Comparison of ENCODE assay signal across 16 cellular contexts in the genomic region with DNA sequence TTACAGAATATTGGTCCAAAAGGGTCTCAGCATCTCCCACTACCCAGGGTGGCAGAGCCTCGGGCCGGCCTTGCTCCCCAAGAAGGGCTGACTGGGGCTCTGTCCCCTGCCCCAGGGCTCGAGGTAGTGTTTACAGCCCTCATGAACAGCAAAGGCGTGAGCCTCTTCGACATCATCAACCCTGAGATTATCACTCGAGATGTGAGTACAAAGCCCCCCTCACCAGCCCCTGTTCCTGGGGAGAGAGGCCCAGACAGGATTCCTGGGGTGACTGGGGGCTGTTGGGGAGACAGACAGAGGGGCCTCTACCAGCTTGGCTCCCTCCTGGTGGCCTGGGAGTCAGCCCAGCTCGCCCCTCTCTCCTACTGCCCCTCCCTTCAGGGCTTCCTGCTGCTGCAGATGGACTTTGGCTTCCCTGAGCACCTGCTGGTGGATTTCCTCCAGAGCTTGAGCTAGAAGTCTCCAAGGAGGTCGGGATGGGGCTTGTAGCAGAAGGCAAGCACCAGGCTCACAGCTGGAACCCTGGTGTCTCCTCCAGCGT. TPM values are rescaled to one million over a fixed set of nuclear protein-coding genes. Genes with fewer than 3 reads are reported as not detected.
DNase-seq lines count a peak whose midpoint lies in the region; FAIRE-seq and TF ChIP-seq lines count a peak whose summit lies in the region.
"Had no signal": no experiment of that assay in that cellular context is flagged by ENCODE, and none has a peak within 500 bp of the region (broad histone marks: within the 10 kb centered on the region; RNA-seq: fewer than 3 reads in every experiment).

No MANE protein-coding gene starts in this region.

- H3K9me3 ChIP-seq in kidney (ENCODE audit: control insufficient read depth in 1 of 2, low read length in 2 of 2): no peaks in the 10 kb centered on the region
- H3K9me3 ChIP-seq in stomach: no peaks in the 10 kb centered on the region
- H3K9me3 ChIP-seq: suprapubic skin had no signal

- H3K4me3 ChIP-seq in kidney (ENCODE audit: low read length in 2 of 2) (no peak overlapping the region), stomach (no peak overlapping the region)
- H3K4me3 ChIP-seq: dorsolateral prefrontal cortex, lung, skin epidermis, suprapubic skin had no signal

- H3K27ac ChIP-seq in kidney (ENCODE audit: low read depth in 2 of 2, low read length in 2 of 2) (no peak overlapping the region), stomach (peak overlapping the region in 2 of 5 donors; percentile 14 to 54)
- H3K27ac ChIP-seq: dorsolateral prefrontal cortex, suprapubic skin had no signal

- H3K27me3 Mint-ChIP-seq in activated naive CD4-positive, alpha-beta T cell treated with anti-CD3 and anti-CD28 coated beads, Interleukin-2, amount 10 ng/mL, durations not matched to agents 7 days and 5 days: no peaks in the 10 kb centered on the region

- no peak overlapping the region for H3K4me3 Mint-ChIP-seq in activated naive CD4-positive, alpha-beta T cell treated with anti-CD3 and anti-CD28 coated beads, Interleukin-2, amount 10 ng/mL, durations not matched to agents 7 days and 5 days

- H3K36me3 ChIP-seq in kidney (ENCODE audit: control insufficient read depth in 1 of 2, insufficient read depth in 2 of 2, low read length in 2 of 2) (no peaks in the 10 kb centered on the region), stomach (no peaks in the 10 kb centered on the region)
- H3K36me3 ChIP-seq: suprapubic skin had no signal

- peaks cover 0 to 8% of the 10 kb centered on the region in 2 donors for H3K4me1 ChIP-seq in kidney (ENCODE audit: control insufficient read depth in 1 of 2, insufficient read depth in 1 of 2, low read depth in 1 of 2, low read length in 2 of 2)
- H3K4me1 ChIP-seq in stomach: peaks cover 0 to 43% (median 29%) of the 10 kb centered on the region in 4 donors

- TF ChIP-seq CTCF in kidney (IDR thresholded peaks at IDR 0.05; ENCODE audit: borderline replicate concordance, extremely low read depth, insufficient read depth) (no peak), stomach (IDR thresholded peaks at IDR 0.05) (no peak)

- DNase-seq in activated naive CD4-positive, alpha-beta T cell treated with anti-CD3 and anti-CD28 coated beads, Interleukin-2, amount 10 ng/mL, durations not matched to agents 7 days and 5 days: no peak
- DNase-seq in activated naive CD4-positive, alpha-beta T cell treated with anti-CD3 and anti-CD28 coated beads, Interleukin-2, amount 50 U/mL, for 16 hours: no peak
- DNase-seq in SW480 (ENCODE audit: low spot score) (peak; percentile 14), kidney (peak; percentile 64), stomach (peak; percentile 55), NOMO-1 treated with dmso at 0.1 percent for 144 hours (lab: John Stamatoyannopoulos, UW; ENCODE audit: unreplicated experiment) (no peak)
- no peak for DNase-seq in stimulated activated CD4-positive, alpha-beta T cell treated with anti-CD3 and anti-CD28 coated beads, Interleukin-4, amount 100 ng/mL, for 24 hours
- no peak for DNase-seq in stimulated activated CD4-positive, alpha-beta T cell treated with anti-CD3 and anti-CD28 coated beads, Interleukin-15, amount 100 ng/mL, for 24 hours
- DNase-seq: dorsolateral prefrontal cortex, nucleus accumbens had no signal

- CTCF ChIA-PET in activated naive CD4-positive, alpha-beta T cell treated with anti-CD3 and anti-CD28 coated beads, Interleukin-2, amount 10 ng/mL, durations not matched to agents 7 days and 5 days (lab: Charles Lee): interaction anchor here (0.9 to 1.4 kb wide), 3 partner anchors 10 to 59 kb away, joined by 3 to 6 read pairs (median 4); no protein-coding TSS in a partner anchor

- H3K9ac ChIP-seq in kidney (ENCODE audit: low read length in 2 of 2): no peak overlapping the region

- intact Hi-C loops in kidney (cut with DNase I) (no loop called here), stomach (cut with DNase I; ENCODE audit: low total_unique reads) (no loop called here)

- H3K27me3 ChIP-seq in stomach: no peaks in the 10 kb centered on the region
- H3K27me3 ChIP-seq: dorsolateral prefrontal cortex, suprapubic skin had no signal

- TF ChIP-seq POLR2A in stomach (IDR thresholded peaks at IDR 0.05): no peak

- H3K36me3 Mint-ChIP-seq in activated naive CD4-positive, alpha-beta T cell treated with anti-CD3 and anti-CD28 coated beads, Interleukin-2, amount 10 ng/mL, durations not matched to agents 7 days and 5 days: peaks cover 62% of the 10 kb centered on the region

- FAIRE-seq in kidney (lab: Jason Lieb, UNC): no peak

- no peak for TF ChIP-seq EP300 in stomach (IDR thresholded peaks at IDR 0.05)

- no peaks in the 10 kb centered on the region for H3K9me3 Mint-ChIP-seq in activated naive CD4-positive, alpha-beta T cell treated with anti-CD3 and anti-CD28 coated beads, Interleukin-2, amount 10 ng/mL, durations not matched to agents 7 days and 5 days

- 51 to 65% (median 59%) methylated on average over 9 of the region's 9 CpGs for WGBS in stomach, 5 donors

- H3K4me1 Mint-ChIP-seq in activated naive CD4-positive, alpha-beta T cell treated with anti-CD3 and anti-CD28 coated beads, Interleukin-2, amount 10 ng/mL, durations not matched to agents 7 days and 5 days: peaks cover 72% of the 10 kb centered on the region

- peak overlapping the region; percentile 39 for H3K27ac Mint-ChIP-seq in activated naive CD4-positive, alpha-beta T cell treated with anti-CD3 and anti-CD28 coated beads, Interleukin-2, amount 10 ng/mL, durations not matched to agents 7 days and 5 days

RNA-seq across cellular contexts. Expression of gene NLRC5, which starts 6.1 kb away (rescaled TPM):
- total RNA-seq in kidney (55.6 TPM), stomach (100 to 1,000 TPM in 1 of 5 donors, 10 to 100 TPM in 4; 12.5 to 265 (median 40.2) TPM)
- polyA plus RNA-seq in kidney (ENCODE audit: insufficient read depth, low read depth, low replicate concordance) (7.1 TPM), stomach (10 to 100 TPM; 11.7 to 24.5 (median 14.2) TPM)

RNA-seq across cellular contexts. Expression of gene CETP, which starts 21.5 kb away (rescaled TPM):
- 1.3 TPM for total RNA-seq in kidney
- 2.1 TPM for polyA plus RNA-seq in kidney (ENCODE audit: insufficient read depth, low read depth, low replicate concordance)
- 1 to 10 TPM in 1 of 5 donors, not detected in 4; 2.9 TPM for total RNA-seq in stomach
- polyA plus RNA-seq in stomach: under 1 TPM; 0.18 to 0.46 (median 0.19) TPM
- total RNA-seq: Daoy, HT1080 had no signal
- polyA plus RNA-seq: aorta had no signal

RNA-seq across cellular contexts. Expression of gene HERPUD1, which starts 51.3 kb away (rescaled TPM):
- total RNA-seq in kidney (209 TPM), stomach (100 to 1,000 TPM in 3 of 5 donors, 10 to 100 TPM in 1, 1 to 10 TPM in 1; 2.6 to 329 (median 190) TPM)
- polyA plus RNA-seq in kidney (ENCODE audit: insufficient read depth, low read depth, low replicate concordance) (234 TPM), stomach (10 to 100 TPM; 40.4 to 63.7 (median 57.9) TPM)

Comparison
In these comparisons a context has a peak if more than half of its experiments do, and no peak if none do; other contexts are left out.
1. DNase-seq: peak in SW480 (single experiment), kidney (single experiment) and stomach (single experiment); none in activated naive CD4-positive, alpha-beta T cell treated with anti-CD3 and anti-CD28 coated beads, Interleukin-2, amount 10 ng/mL, durations not matched to agents 7 days and 5 days (single experiment), activated naive CD4-positive, alpha-beta T cell treated with anti-CD3 and anti-CD28 coated beads, Interleukin-2, amount 50 U/mL, for 16 hours (single experiment), stimulated activated CD4-positive, alpha-beta T cell treated with anti-CD3 and anti-CD28 coated beads, Interleukin-4, amount 100 ng/mL, for 24 hours (single experiment), stimulated activated CD4-positive, alpha-beta T cell treated with anti-CD3 and anti-CD28 coated beads, Interleukin-15, amount 100 ng/mL, for 24 hours (single experiment) and NOMO-1 treated with dmso at 0.1 percent for 144 hours (single experiment).